ENCODE assay signal across 9 cellular contexts in genomic region chr3:149004622-149005021, GRCh38. TPM values are rescaled to one million over a fixed set of nuclear protein-coding genes. Genes with fewer than 3 reads are reported as not detected.
DNase-seq lines count a peak whose midpoint lies in the region; ATAC-seq and TF ChIP-seq lines count a peak whose summit lies in the region.
"Had no signal": no experiment of that assay in that cellular context is flagged by ENCODE, and none has a peak within 500 bp of the region (broad histone marks: within the 10 kb centered on the region; RNA-seq: fewer than 3 reads in every experiment).

No MANE protein-coding gene starts in this region.

- peaks cover 20% of the 10 kb centered on the region for H3K36me3 Mint-ChIP-seq in central memory CD8-positive, alpha-beta T cell (ENCODE audit: insufficient read depth)
- no peaks in the 10 kb centered on the region for H3K36me3 Mint-ChIP-seq in glutamatergic neuron (ENCODE audit: unreplicated experiment)

- CTCF ChIA-PET in A673 (lab: Charles Lee), result no interaction called here

- H3K4me1 Mint-ChIP-seq in central memory CD8-positive, alpha-beta T cell, result peaks cover 41% of the 10 kb centered on the region
- H3K4me1 Mint-ChIP-seq in glutamatergic neuron (ENCODE audit: low read depth, unreplicated experiment), result no peaks in the 10 kb centered on the region

- TF ChIP-seq CTCF in A673 (conservative IDR thresholded peaks at IDR 0.05; ENCODE audit: low read depth, low read length) (no peak), glutamatergic neuron (IDR thresholded peaks at IDR 0.05; ENCODE audit: partially characterized antibody, unreplicated experiment) (no peak)

- no peaks in the 10 kb centered on the region for H3K36me3 ChIP-seq in A673 (ENCODE audit: insufficient read depth, low read length, poor library complexity, severe bottlenecking)

- ATAC-seq in central memory CD8-positive, alpha-beta T cell (replicated peaks; ENCODE audit: extremely low read depth, poor library complexity, severe bottlenecking), result no peak
- ATAC-seq in HG02840 (IDR thresholded peaks at IDR 0.05; ENCODE audit: low FRiP score, unreplicated experiment), result no peak

- H3K9me3 Mint-ChIP-seq in central memory CD8-positive, alpha-beta T cell, result no peaks in the 10 kb centered on the region
- no peaks in the 10 kb centered on the region for H3K9me3 Mint-ChIP-seq in glutamatergic neuron (ENCODE audit: unreplicated experiment)

- no peaks in the 10 kb centered on the region for H3K9me3 ChIP-seq in A673 (ENCODE audit: low read depth, low read length, poor library complexity, severe bottlenecking)

- BruUV-seq in A673 (replicated peaks; lab: Mats Ljungman, UMichigan), result no TSS peak

- POLR2A ChIA-PET in A673 (lab: Charles Lee; ENCODE audit: low non-redundant PET), result no interaction called here

- intact Hi-C loops in A673 (cut with micrococcal nuclease; ENCODE audit: unreplicated experiment), result no loop called here

- no peak overlapping the region for H3K27ac ChIP-seq in A673 (ENCODE audit: low read depth, low read length, poor library complexity, severe bottlenecking)

- H3K27me3 Mint-ChIP-seq in central memory CD8-positive, alpha-beta T cell, result no peaks in the 10 kb centered on the region
- no peaks in the 10 kb centered on the region for H3K27me3 Mint-ChIP-seq in glutamatergic neuron (ENCODE audit: unreplicated experiment)

- H3K4me1 ChIP-seq in A673 (ENCODE audit: insufficient read depth, low read length, poor library complexity, severe bottlenecking), result no peaks in the 10 kb centered on the region

- H3K27ac Mint-ChIP-seq in central memory CD8-positive, alpha-beta T cell (ENCODE audit: low read depth), result peak overlapping the region; percentile 44
- H3K27ac Mint-ChIP-seq in glutamatergic neuron (ENCODE audit: unreplicated experiment), result no peak overlapping the region

- H3K27me3 ChIP-seq in A673 (replicated peaks; ENCODE audit: insufficient read depth, low read depth, low read length, poor library complexity), result no peaks in the 10 kb centered on the region

- H3K4me3 Mint-ChIP-seq in central memory CD8-positive, alpha-beta T cell, result no peak overlapping the region
- H3K4me3 Mint-ChIP-seq in glutamatergic neuron (ENCODE audit: unreplicated experiment), result no peak overlapping the region

- DNase-seq in COR-L47 (lab: John Stamatoyannopoulos, UW) (peak; percentile 68), NCI-H2029 (lab: John Stamatoyannopoulos, UW) (peak; percentile 88), myocyte (ENCODE audit: low read depth) (peak; percentile 61), HuH-7 (ENCODE audit: low spot score) (no peak), A673 (ENCODE audit: low spot score) (no peak), glutamatergic neuron (no peak)
- no peak for DNase-seq in central memory CD8-positive, alpha-beta T cell (ENCODE audit: low spot score in 2 of 2)
- DNase-seq: Kasumi-1 had no signal

- H3K4me3 ChIP-seq in A673 (ENCODE audit: low read depth, low read length, poor library complexity, severe bottlenecking), result no peak overlapping the region

RNA-seq across cellular contexts. Expression of gene GYG1, which starts 13.3 kb away (rescaled TPM):
- total RNA-seq in myocyte (41.0 and 76.3 TPM in 2 replicates), A673 (2021) (5.1 and 8.7 TPM in 2 replicates), glutamatergic neuron (ENCODE audit: unreplicated experiment) (27.3 TPM)
- 58.6 TPM for polyA plus RNA-seq in myocyte (2012)

Comparison
In these comparisons a context has a peak if more than half of its experiments do, and no peak if none do; other contexts are left out.
1. DNase-seq: peak in COR-L47 (single experiment), NCI-H2029 (single experiment) and myocyte (single experiment); none in central memory CD8-positive, alpha-beta T cell (0 of 2), HuH-7 (single experiment), A673 (single experiment) and glutamatergic neuron (single experiment).